Comparison of ENCODE assay signal across 9 cellular contexts in the genomic region with DNA sequence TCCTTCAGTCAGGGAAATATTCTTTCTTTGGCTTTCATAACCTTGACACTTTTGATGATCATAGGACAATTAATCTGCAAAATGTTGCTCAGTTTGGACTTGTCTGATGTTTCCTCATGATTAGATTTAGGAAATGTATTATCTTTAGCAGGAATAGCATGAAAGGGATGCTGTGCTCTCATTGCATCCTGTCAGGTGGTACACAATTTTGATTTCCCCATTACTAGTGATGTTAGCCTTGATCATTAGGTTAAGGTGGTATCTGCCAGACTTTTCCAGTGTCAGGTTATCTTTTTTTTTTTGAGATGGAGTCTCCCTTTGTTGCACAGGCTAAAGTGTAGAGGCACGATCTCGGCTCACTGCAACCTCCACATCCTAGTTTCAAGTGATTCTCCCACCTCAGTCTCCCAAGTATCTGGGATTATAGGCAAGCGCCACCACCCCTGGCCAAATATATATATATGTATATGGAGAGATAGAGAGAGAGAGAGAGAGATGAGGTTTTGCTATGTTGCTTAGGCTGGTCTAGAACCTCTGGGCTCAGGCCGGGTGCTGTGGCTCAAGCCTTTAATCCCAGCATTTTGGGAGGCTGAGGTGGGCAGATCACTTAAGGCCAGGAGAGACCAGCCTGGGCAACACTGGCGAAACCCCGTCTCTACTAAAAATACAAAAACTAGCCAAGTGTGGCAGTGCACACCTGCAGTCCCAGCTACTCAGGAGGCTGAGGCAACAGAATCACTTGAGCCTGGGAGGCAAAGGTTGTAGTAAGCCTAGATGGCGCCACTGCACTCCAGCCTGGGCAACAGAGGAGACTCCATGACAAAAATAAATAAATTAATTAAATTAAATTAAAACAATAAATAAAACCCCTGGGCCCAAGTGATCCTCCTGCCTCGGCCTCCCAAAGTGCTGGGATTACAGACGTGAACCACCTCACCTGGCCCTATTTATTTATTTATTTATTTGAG. TPM values are rescaled to one million over a fixed set of nuclear protein-coding genes. Genes with fewer than 3 reads are reported as not detected.
DNase-seq lines count a peak whose midpoint lies in the region; ATAC-seq and TF ChIP-seq lines count a peak whose summit lies in the region.
"Had no signal": no experiment of that assay in that cellular context is flagged by ENCODE, and none has a peak within 500 bp of the region (broad histone marks: within the 10 kb centered on the region; RNA-seq: fewer than 3 reads in every experiment).

No MANE protein-coding gene starts in this region.

- H3K9me3 ChIP-seq in right atrium auricular region = no peaks in the 10 kb centered on the region
- H3K9me3 ChIP-seq in thyroid gland = no peaks in the 10 kb centered on the region

- intact Hi-C loops in Right ventricle myocardium superior (cut with DNase I) (no loop called here), thyroid gland (cut with DNase I) (no loop called here)

- 77 to 80% methylated on average over 9 of the region's 9 CpGs for WGBS in thyroid gland, 2 donors

- H3K4me3 ChIP-seq in right atrium auricular region = no peak overlapping the region
- H3K4me3 ChIP-seq in fibroblast of the aortic adventitia (ENCODE audit: low read depth, low read length) = no peak overlapping the region
- no peak overlapping the region for H3K4me3 ChIP-seq in thyroid gland (replicated peaks in 1 of 3)
- no peak overlapping the region for H3K4me3 ChIP-seq in H7 (ENCODE audit: insufficient read depth, low read depth, low read length)

- H3K4me1 ChIP-seq in right atrium auricular region = peaks cover 0 to 4% of the 10 kb centered on the region in 2 donors
- peaks cover 0 to 4% of the 10 kb centered on the region in 2 donors for H3K4me1 ChIP-seq in thyroid gland

- H3K27ac ChIP-seq in right atrium auricular region = no peak overlapping the region
- H3K27ac ChIP-seq in thyroid gland = no peak overlapping the region

- ATAC-seq in Right ventricle myocardium superior (ENCODE audit: poor library complexity) = no peak

- H3K36me3 ChIP-seq in right atrium auricular region (no peaks in the 10 kb centered on the region), thyroid gland (no peaks in the 10 kb centered on the region), H7 (replicated peaks; ENCODE audit: control insufficient read depth, insufficient read depth, low read length) (no peaks in the 10 kb centered on the region)

- no peak for TF ChIP-seq POLR2A in thyroid gland (IDR thresholded peaks at IDR 0.05)

- H3K27me3 ChIP-seq in right atrium auricular region = no peaks in the 10 kb centered on the region
- H3K27me3 ChIP-seq in thyroid gland = no peaks in the 10 kb centered on the region
- no peaks in the 10 kb centered on the region for H3K27me3 ChIP-seq in H7 (ENCODE audit: control insufficient read depth, insufficient read depth, low read length)

- TF ChIP-seq CTCF in right atrium auricular region (IDR thresholded peaks at IDR 0.05) (peak in 1 of 2 donors; percentile 51), fibroblast of the aortic adventitia (IDR thresholded peaks at IDR 0.05; ENCODE audit: insufficient read depth, low read length) (peak; percentile 47), thyroid gland (IDR thresholded peaks at IDR 0.05) (peak in 2 of 6 experiments; percentile 9 to 43)

- DNase-seq in Right ventricle myocardium superior (peak; percentile 51), right atrium auricular region (ENCODE audit: low spot score) (no peak), fibroblast of the aortic adventitia (ENCODE audit: low read depth) (no peak), thyroid gland (peak; percentile 25 to 36), NCI-H526 treated with DMSO at 0.1 percent for 48 hours (lab: John Stamatoyannopoulos, UW) (no peak), AG08396 (ENCODE audit: low spot score) (no peak), H7 (no peak)
- peak; percentile 26 for DNase-seq in activated CD4-positive, alpha-beta T cell treated with anti-CD3 and anti-CD28 coated beads for 1 hour
- DNase-seq: NCI-H524 treated with DMSO at 0.1 percent for 48 hours had no signal

RNA-seq across cellular contexts. Expression of gene CAVIN1, which starts 15.8 kb away (rescaled TPM):
- total RNA-seq in Right ventricle myocardium superior (200 TPM), right atrium auricular region (100 to 1,000 TPM; 202 to 348 TPM), fibroblast of the aortic adventitia (ENCODE audit: low replicate concordance) (639 and 721 TPM in 2 replicates), thyroid gland (100 to 1,000 TPM; 173 to 199 (median 187) TPM)
- total RNA-seq in H7 (2014; rRNA removed; shearing (Covaris generic)) = 18.6 and 26.9 TPM in 2 replicates

RNA-seq across cellular contexts. Expression of gene ATP6V0A1, which starts 19.8 kb away (rescaled TPM):
- total RNA-seq in Right ventricle myocardium superior = 29.9 TPM
- 10 to 100 TPM; 38.9 to 67.5 TPM for total RNA-seq in right atrium auricular region
- total RNA-seq in fibroblast of the aortic adventitia (ENCODE audit: low replicate concordance) = 40.0 and 60.6 TPM in 2 replicates
- total RNA-seq in thyroid gland = 100 to 1,000 TPM in 2 of 4 donors, 10 to 100 TPM in 2; 75.5 to 195 (median 121) TPM
- 21.0 and 21.7 TPM in 2 replicates for total RNA-seq in H7 (2014; rRNA removed; shearing (Covaris generic))

RNA-seq across cellular contexts. Expression of gene STAT3, which starts 50.6 kb away (rescaled TPM):
- 127 TPM for total RNA-seq in Right ventricle myocardium superior
- 100 to 1,000 TPM; 105 to 150 TPM for total RNA-seq in right atrium auricular region
- total RNA-seq in fibroblast of the aortic adventitia (ENCODE audit: low replicate concordance) = 103 and 137 TPM in 2 replicates
- 100 to 1,000 TPM; 147 to 292 (median 206) TPM for total RNA-seq in thyroid gland
- total RNA-seq in H7 (2014; rRNA removed; shearing (Covaris generic)) = 54.6 and 101 TPM in 2 replicates

Comparison
In these comparisons a context has a peak if more than half of its experiments do, and no peak if none do; other contexts are left out.
1. DNase-seq: peak in Right ventricle myocardium superior (single experiment), activated CD4-positive, alpha-beta T cell treated with anti-CD3 and anti-CD28 coated beads for 1 hour (single experiment) and thyroid gland (2 of 2); none in right atrium auricular region (single experiment), fibroblast of the aortic adventitia (single experiment), NCI-H526 treated with DMSO at 0.1 percent for 48 hours (single experiment), AG08396 (single experiment) and H7 (single experiment).